In the genomic region with DNA sequence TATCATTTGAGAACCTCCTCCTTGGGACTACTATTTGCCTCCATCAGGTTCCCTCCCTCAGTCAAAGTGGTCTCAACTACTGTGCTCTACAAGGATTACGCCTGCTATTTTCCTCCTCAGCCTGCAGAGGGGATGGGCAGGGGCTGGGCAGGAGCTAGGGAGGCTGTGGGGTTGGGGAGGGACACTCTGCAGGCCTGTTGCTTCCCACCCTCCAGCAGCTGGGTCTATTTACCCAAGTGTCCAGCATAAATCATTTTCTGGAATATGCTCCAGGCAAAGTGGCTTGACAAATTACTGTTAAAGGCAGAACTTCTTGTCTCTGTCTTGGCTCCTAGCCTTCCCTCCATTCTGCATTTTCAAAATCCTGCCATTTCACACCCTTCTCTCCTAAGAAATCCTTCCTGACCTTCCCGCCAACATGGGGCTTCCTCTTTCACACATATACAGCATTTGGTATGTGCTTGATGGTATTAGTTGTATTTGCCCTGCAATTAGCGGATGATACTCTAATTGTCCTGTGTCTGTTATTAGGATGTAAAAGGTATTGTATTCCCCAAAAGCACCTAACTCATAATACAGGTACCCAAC, we compare ENCODE assay signal across 23 cellular contexts.
DNase-seq lines count a peak whose midpoint lies in the region.
"Had no signal": no experiment of that assay in that cellular context is flagged by ENCODE, and none has a peak within 500 bp of the region (broad histone marks: within the 10 kb centered on the region; RNA-seq: fewer than 3 reads in every experiment).

No MANE protein-coding gene starts in this region.

- H2BK15ac ChIP-seq in neuronal stem cell (ENCODE audit: low read length): no peak overlapping the region

- H3K27ac ChIP-seq in ectodermal cell (ENCODE audit: insufficient read depth, low read depth, low read length, poor library complexity, severe bottlenecking) (peak overlapping the region; percentile 22), neuronal stem cell (replicated peaks; ENCODE audit: low read length) (peak overlapping the region; percentile 35)
- H3K27ac ChIP-seq: 22Rv1, GM23248 had no signal

- no peak overlapping the region for H3K14ac ChIP-seq in neuronal stem cell (ENCODE audit: low read length)

- no peak overlapping the region for H3K9ac ChIP-seq in neuronal stem cell (ENCODE audit: low read depth, low read length, poor library complexity)
- H3K9ac ChIP-seq: GM23248 had no signal

- H2AK5ac ChIP-seq in neuronal stem cell (ENCODE audit: low read depth, low read length): no peak overlapping the region

- 71 to 83% methylated on average over 1 to 2 of the region's 3 CpGs for WGBS in ectodermal cell, 2 experiments
- WGBS in neuronal stem cell (ENCODE audit: extremely low coverage in 2 of 2, insufficient read length in 2 of 2, insufficient replicate concordance in 1 of 2), 2 donors: no CpG with 5 or more reads among the region's 3 CpGs

- H3K4ac ChIP-seq in neuronal stem cell (ENCODE audit: low read length): no peak overlapping the region

- H3K79me1 ChIP-seq in neuronal stem cell (ENCODE audit: low read depth, low read length): no peaks in the 10 kb centered on the region

- H3K18ac ChIP-seq in neuronal stem cell (ENCODE audit: low read length): peak overlapping the region; percentile 62

- H4K91ac ChIP-seq in neuronal stem cell (ENCODE audit: low read depth, low read length, poor library complexity): no peak overlapping the region

- H3K9me3 ChIP-seq in ectodermal cell (ENCODE audit: control insufficient read depth, low read length) (no peaks in the 10 kb centered on the region), neuronal stem cell (replicated peaks in 1 of 2; ENCODE audit: control insufficient read depth in 2 of 2, insufficient read depth in 1 of 2, low read depth in 1 of 2, low read length in 2 of 2) (peaks cover 0 to 8% of the 10 kb centered on the region in 2 donors)
- H3K9me3 ChIP-seq: ascending aorta had no signal

- no peak overlapping the region for H4K8ac ChIP-seq in neuronal stem cell (ENCODE audit: low read depth, low read length)

- H2AFZ ChIP-seq in neuronal stem cell (ENCODE audit: low read length): no peak overlapping the region
- H2AFZ ChIP-seq: GM23248 had no signal

- no peak overlapping the region for H3K23ac ChIP-seq in neuronal stem cell (ENCODE audit: low read depth, low read length, poor library complexity)

- H2BK120ac ChIP-seq in neuronal stem cell (ENCODE audit: low read depth, low read length): no peak overlapping the region

- H2BK5ac ChIP-seq in neuronal stem cell (ENCODE audit: low read length): no peak overlapping the region

- H3K27me3 ChIP-seq in ectodermal cell (ENCODE audit: control insufficient read depth, insufficient read depth, low read length, poor library complexity, severe bottlenecking) (no peaks in the 10 kb centered on the region), neuronal stem cell (ENCODE audit: control insufficient read depth in 3 of 3, insufficient read depth in 3 of 3, low read depth in 1 of 3, low read length in 3 of 3) (no peaks in the 10 kb centered on the region)
- H3K27me3 ChIP-seq: ascending aorta had no signal

- H3K4me2 ChIP-seq in neuronal stem cell (ENCODE audit: insufficient read depth, low read length, poor library complexity, severe bottlenecking): no peak overlapping the region
- H3K4me2 ChIP-seq: smooth muscle cell had no signal

- H3K36me3 ChIP-seq in ectodermal cell (ENCODE audit: control insufficient read depth, insufficient read depth, low read length) (no peaks in the 10 kb centered on the region), neuronal stem cell (replicated peaks in 1 of 2; ENCODE audit: control insufficient read depth in 2 of 2, insufficient read depth in 2 of 2, low read length in 2 of 2) (no peaks in the 10 kb centered on the region)
- H3K36me3 ChIP-seq: ascending aorta had no signal

- no peak overlapping the region for H2BK12ac ChIP-seq in neuronal stem cell (ENCODE audit: low read length)

- H3K4me1 ChIP-seq in ectodermal cell (ENCODE audit: control insufficient read depth, insufficient read depth, low read length) (peaks cover 47% of the 10 kb centered on the region), neuronal stem cell (ENCODE audit: control insufficient read depth in 2 of 2, insufficient read depth in 1 of 2, low read depth in 1 of 2, low read length in 2 of 2) (peaks cover 30 to 45% of the 10 kb centered on the region in 2 donors)

- H3K4me3 ChIP-seq in ectodermal cell (ENCODE audit: insufficient read depth, low read depth, low read length) (no peak overlapping the region), neuronal stem cell (ENCODE audit: low read length in 2 of 2) (no peak overlapping the region)
- H3K4me3 ChIP-seq: GM23248, smooth muscle cell had no signal

- peak in 2 of 3 experiments; percentile 32 to 39 for DNase-seq in NCI-H1417 (lab: John Stamatoyannopoulos, UW)
- DNase-seq in NCI-H1417 treated with DMSO at 0.1 percent for 48 hours (lab: John Stamatoyannopoulos, UW): no peak
- DNase-seq in NCI-H748 (lab: John Stamatoyannopoulos, UW; ENCODE audit: unreplicated experiment): peak; percentile 84
- no peak for DNase-seq in neuronal stem cell (ENCODE audit: low spot score)
- no peak for DNase-seq in GM19240 (ENCODE audit: insufficient read length, low spot score)
- DNase-seq in SIG-M5 (lab: John Stamatoyannopoulos, UW): no peak
- no peak for DNase-seq in activated naive CD4-positive, alpha-beta T cell (lab: John Stamatoyannopoulos, UW)
- DNase-seq: activated CD4-positive, alpha-beta T cell treated with anti-CD3 and anti-CD28 coated beads, Interleukin-2, amount 50 U/mL, for 1 hour; activated CD8-positive, alpha-beta memory T cell treated with anti-CD3 and anti-CD28 coated beads, Interleukin-2, amount 10 ng/mL, durations not matched to agents 7 days and 5 days; activated T-cell treated with anti-CD3 and anti-CD28 coated beads, Interleukin-2, amount 50 U/mL, for 72 hours; CD4-positive, alpha-beta memory T cell; central memory CD4-positive, alpha-beta T cell; GF-D8; GM23248; Karpas-422; kidney glomerular epithelial cell; NCI-H1048; substantia nigra; T-helper 9 cell had no signal

Comparison
In these comparisons a context has a peak if more than half of its experiments do, and no peak if none do; other contexts are left out.
1. DNase-seq: peak in NCI-H1417 (2 of 3) and NCI-H748 (single experiment); none in NCI-H1417 treated with DMSO at 0.1 percent for 48 hours (single experiment), neuronal stem cell (single experiment), GM19240 (single experiment), SIG-M5 (single experiment) and activated naive CD4-positive, alpha-beta T cell (0 of 4).